ENCODE assay signal across 2 cellular contexts in genomic region chr10:75253281-75254220, GRCh38.
TF ChIP-seq lines count a peak whose summit lies in the region.

No MANE protein-coding gene starts in this region.

TF ChIP-seq in HEK293, 187 proteins besides CTCF, POLR2A, EP300 and RAD21 (continues in another document):
- TF ChIP-seq PBX3 (CRISPR knock-in tag; IDR thresholded peaks at IDR 0.05) (no peak), ZSCAN30 (tag by site-specific recombination; IDR thresholded peaks at IDR 0.05) (peak; percentile 67; the same call in 1 of the 2 replicates), REST (tag by site-specific recombination; IDR thresholded peaks at IDR 0.05) (no peak), ZSCAN4 (tag by site-specific recombination; IDR thresholded peaks at IDR 0.05) (no peak), ZNF510 (tag by site-specific recombination; IDR thresholded peaks at IDR 0.05; ENCODE audit: insufficient replicate concordance) (peak; percentile 53), ZNF837 (tag by site-specific recombination; IDR thresholded peaks at IDR 0.05) (no peak), ZNF311 (tag by site-specific recombination; IDR thresholded peaks at IDR 0.05; ENCODE audit: borderline replicate concordance) (no peak), ZNF114 (tag by site-specific recombination; IDR thresholded peaks at IDR 0.05) (no peak), ZNF664 (tag by site-specific recombination; IDR thresholded peaks at IDR 0.05) (peak; percentile 71; the same call in 1 of the 2 replicates), ZNF654 (tag by site-specific recombination; IDR thresholded peaks at IDR 0.05; ENCODE audit: low read depth) (no peak), ZNF214 (tag by site-specific recombination; IDR thresholded peaks at IDR 0.05; ENCODE audit: borderline replicate concordance) (no peak), ZNF529 (tag by site-specific recombination; IDR thresholded peaks at IDR 0.05; ENCODE audit: insufficient replicate concordance) (peak; percentile 55), ZNF433 (tag by site-specific recombination; IDR thresholded peaks at IDR 0.05; ENCODE audit: low read depth) (no peak), ZNF146 (tag by site-specific recombination; IDR thresholded peaks at IDR 0.05) (peak; percentile 75), ZNF354C (tag by site-specific recombination; IDR thresholded peaks at IDR 0.05; ENCODE audit: borderline replicate concordance, low read depth) (no peak), SETDB1 (IDR thresholded peaks at IDR 0.05; ENCODE audit: insufficient read length, low read length) (peak; percentile 84), HIC1 (tag by site-specific recombination; IDR thresholded peaks at IDR 0.05) (no peak), ELK4 (IDR thresholded peaks at IDR 0.05; ENCODE audit: borderline replicate concordance, low read depth, low read length) (no peak), ZBTB17 (tag by site-specific recombination; IDR thresholded peaks at IDR 0.05) (no peak), ZNF660 (tag by site-specific recombination; IDR thresholded peaks at IDR 0.05) (peak; percentile 46; the same call in 1 of the 2 replicates), OSR2 (tag by site-specific recombination; IDR thresholded peaks at IDR 0.05) (no peak)

TF ChIP-seq in K562, 482 proteins besides CTCF, POLR2A, EP300 and RAD21:
- TF ChIP-seq CBX3 (IDR thresholded peaks at IDR 0.05; ENCODE audit: borderline replicate concordance in 1 of 2, low read length in 2 of 2): peak in 1 of 2 experiments; percentile 83; a peak in 1 of 3 replicates
- peak; percentile 43 for TF ChIP-seq RBM25 (IDR thresholded peaks at IDR 0.05; ENCODE audit: low read depth, low read length, severe bottlenecking)
- no peak for TF ChIP-seq ZFP91 (CRISPR knock-in tag; IDR thresholded peaks at IDR 0.05)
- no peak for TF ChIP-seq POLR2B (IDR thresholded peaks at IDR 0.05; ENCODE audit: low read depth, partially characterized antibody)
- TF ChIP-seq ELF1 (tag; IDR thresholded peaks at IDR 0.05): no peak
- 0 out of 4 replicates have a peak, but pooled peaks of 1 of the 2 experiments have one; percentile 42 for TF ChIP-seq TRIM24 (IDR thresholded peaks at IDR 0.05)
- TF ChIP-seq CHD4 (IDR thresholded peaks at IDR 0.05; ENCODE audit: insufficient read depth, insufficient replicate concordance, low read depth, low read length, poor library complexity, severe bottlenecking): no peak
- TF ChIP-seq GTF3C2 (IDR thresholded peaks at IDR 0.05; ENCODE audit: borderline replicate concordance, extremely low read depth, insufficient read length): no peak
- no peak for TF ChIP-seq FOXJ3 (CRISPR knock-in tag; IDR thresholded peaks at IDR 0.05)
- TF ChIP-seq SMARCA5 (IDR thresholded peaks at IDR 0.05): 0 out of 2 replicates have a peak, but pooled peaks have one; percentile 38
- peak; percentile 52 for TF ChIP-seq ZNF280A (IDR thresholded peaks at IDR 0.05; ENCODE audit: low read depth, partially characterized antibody)
- peak; percentile 84 for TF ChIP-seq TRIM28 (IDR thresholded peaks at IDR 0.05)
- TF ChIP-seq KLF13 (tag; IDR thresholded peaks at IDR 0.05; ENCODE audit: borderline replicate concordance, low read depth): no peak
- no peak for TF ChIP-seq XRCC4 (IDR thresholded peaks at IDR 0.05; ENCODE audit: extremely low read depth, insufficient read depth, insufficient read length)
